18 cellular contexts compared by ENCODE assay signal in the genomic region with DNA sequence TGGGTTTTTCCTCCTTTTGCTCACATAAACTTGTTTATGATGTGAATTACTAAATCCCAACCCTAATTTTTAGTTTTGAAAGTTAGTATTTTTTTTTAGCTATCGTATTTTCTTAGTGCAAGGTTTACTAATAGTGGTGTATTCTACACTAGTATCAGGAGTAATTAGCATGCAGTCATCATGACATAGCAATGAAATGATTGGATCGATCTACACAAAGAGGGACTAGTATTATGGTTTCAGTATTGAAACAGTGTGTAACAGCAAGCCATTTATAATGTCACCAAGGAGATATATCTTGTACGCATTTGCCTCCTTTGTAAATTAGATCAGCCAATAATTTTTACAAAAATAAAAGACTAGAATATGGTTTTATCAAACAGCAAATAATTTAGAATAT.
"Had no signal": no experiment of that assay in that cellular context is flagged by ENCODE, and none has a peak within 500 bp of the region (broad histone marks: within the 10 kb centered on the region; RNA-seq: fewer than 3 reads in every experiment).

No MANE protein-coding gene starts in this region.

- H3K27me3 Mint-ChIP-seq: memory B cell; naive thymus-derived CD4-positive, alpha-beta T cell had no signal

- DNase-seq: dermis blood vessel endothelial cell; dorsolateral prefrontal cortex; effector CD4-positive, alpha-beta T cell; effector memory CD4-positive, alpha-beta T cell; foreskin keratinocyte; gastrocnemius medialis; glutamatergic neuron; head of caudate nucleus; heart right ventricle; hippocampal formation; left colon; left ventricle myocardium inferior; mammary epithelial cell; mesendoderm; midbrain; naive thymus-derived CD4-positive, alpha-beta T cell had no signal

- ATAC-seq: foreskin keratinocyte; gastrocnemius medialis; heart right ventricle; left colon; left lobe of liver; naive thymus-derived CD4-positive, alpha-beta T cell had no signal

- H3K4me3 Mint-ChIP-seq: memory B cell; naive thymus-derived CD4-positive, alpha-beta T cell had no signal

- H3K9me3 Mint-ChIP-seq: memory B cell; naive thymus-derived CD4-positive, alpha-beta T cell had no signal
